ENCODE assay signal across 1 cellular context in the genomic region with DNA sequence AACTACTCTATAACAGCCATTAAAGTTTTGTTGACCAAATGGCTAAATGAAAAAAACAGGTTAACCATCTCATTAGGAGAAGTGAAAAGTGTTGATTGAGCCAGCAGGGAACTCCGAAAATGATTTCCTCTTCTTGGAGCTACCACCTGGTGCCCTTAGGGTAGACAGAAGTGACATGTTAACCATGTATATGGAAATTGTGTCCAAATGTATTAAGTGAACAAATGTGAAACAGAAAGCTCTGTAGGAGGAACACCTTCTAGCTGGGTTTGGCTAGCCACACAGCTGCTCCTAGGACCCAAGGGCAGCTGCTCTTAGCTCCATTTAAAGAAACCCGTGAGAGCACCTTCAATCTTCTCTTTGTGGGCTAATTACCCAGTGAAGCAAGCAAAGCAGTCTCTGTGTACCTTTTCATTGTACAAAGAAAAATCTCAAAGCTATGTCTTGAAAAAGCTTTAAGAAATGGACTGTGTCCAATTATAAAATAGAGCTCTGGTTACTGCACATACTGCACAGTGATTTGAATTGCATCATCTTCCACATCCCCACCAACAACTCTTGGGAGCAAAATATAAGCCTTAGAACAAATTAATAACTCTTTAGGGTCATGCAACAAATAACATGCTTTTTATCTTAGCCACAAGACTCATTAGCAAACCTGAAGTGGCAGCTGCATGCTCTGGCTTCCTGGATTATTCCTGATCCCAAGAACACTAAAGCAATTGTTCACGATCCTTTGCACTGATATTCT.
TF ChIP-seq lines count a peak whose summit lies in the region.

No MANE protein-coding gene starts in this region.

TF ChIP-seq in GM23338, 12 proteins besides CTCF, POLR2A, EP300 and RAD21 (continued from another document):
- TF ChIP-seq, protein P1, sequence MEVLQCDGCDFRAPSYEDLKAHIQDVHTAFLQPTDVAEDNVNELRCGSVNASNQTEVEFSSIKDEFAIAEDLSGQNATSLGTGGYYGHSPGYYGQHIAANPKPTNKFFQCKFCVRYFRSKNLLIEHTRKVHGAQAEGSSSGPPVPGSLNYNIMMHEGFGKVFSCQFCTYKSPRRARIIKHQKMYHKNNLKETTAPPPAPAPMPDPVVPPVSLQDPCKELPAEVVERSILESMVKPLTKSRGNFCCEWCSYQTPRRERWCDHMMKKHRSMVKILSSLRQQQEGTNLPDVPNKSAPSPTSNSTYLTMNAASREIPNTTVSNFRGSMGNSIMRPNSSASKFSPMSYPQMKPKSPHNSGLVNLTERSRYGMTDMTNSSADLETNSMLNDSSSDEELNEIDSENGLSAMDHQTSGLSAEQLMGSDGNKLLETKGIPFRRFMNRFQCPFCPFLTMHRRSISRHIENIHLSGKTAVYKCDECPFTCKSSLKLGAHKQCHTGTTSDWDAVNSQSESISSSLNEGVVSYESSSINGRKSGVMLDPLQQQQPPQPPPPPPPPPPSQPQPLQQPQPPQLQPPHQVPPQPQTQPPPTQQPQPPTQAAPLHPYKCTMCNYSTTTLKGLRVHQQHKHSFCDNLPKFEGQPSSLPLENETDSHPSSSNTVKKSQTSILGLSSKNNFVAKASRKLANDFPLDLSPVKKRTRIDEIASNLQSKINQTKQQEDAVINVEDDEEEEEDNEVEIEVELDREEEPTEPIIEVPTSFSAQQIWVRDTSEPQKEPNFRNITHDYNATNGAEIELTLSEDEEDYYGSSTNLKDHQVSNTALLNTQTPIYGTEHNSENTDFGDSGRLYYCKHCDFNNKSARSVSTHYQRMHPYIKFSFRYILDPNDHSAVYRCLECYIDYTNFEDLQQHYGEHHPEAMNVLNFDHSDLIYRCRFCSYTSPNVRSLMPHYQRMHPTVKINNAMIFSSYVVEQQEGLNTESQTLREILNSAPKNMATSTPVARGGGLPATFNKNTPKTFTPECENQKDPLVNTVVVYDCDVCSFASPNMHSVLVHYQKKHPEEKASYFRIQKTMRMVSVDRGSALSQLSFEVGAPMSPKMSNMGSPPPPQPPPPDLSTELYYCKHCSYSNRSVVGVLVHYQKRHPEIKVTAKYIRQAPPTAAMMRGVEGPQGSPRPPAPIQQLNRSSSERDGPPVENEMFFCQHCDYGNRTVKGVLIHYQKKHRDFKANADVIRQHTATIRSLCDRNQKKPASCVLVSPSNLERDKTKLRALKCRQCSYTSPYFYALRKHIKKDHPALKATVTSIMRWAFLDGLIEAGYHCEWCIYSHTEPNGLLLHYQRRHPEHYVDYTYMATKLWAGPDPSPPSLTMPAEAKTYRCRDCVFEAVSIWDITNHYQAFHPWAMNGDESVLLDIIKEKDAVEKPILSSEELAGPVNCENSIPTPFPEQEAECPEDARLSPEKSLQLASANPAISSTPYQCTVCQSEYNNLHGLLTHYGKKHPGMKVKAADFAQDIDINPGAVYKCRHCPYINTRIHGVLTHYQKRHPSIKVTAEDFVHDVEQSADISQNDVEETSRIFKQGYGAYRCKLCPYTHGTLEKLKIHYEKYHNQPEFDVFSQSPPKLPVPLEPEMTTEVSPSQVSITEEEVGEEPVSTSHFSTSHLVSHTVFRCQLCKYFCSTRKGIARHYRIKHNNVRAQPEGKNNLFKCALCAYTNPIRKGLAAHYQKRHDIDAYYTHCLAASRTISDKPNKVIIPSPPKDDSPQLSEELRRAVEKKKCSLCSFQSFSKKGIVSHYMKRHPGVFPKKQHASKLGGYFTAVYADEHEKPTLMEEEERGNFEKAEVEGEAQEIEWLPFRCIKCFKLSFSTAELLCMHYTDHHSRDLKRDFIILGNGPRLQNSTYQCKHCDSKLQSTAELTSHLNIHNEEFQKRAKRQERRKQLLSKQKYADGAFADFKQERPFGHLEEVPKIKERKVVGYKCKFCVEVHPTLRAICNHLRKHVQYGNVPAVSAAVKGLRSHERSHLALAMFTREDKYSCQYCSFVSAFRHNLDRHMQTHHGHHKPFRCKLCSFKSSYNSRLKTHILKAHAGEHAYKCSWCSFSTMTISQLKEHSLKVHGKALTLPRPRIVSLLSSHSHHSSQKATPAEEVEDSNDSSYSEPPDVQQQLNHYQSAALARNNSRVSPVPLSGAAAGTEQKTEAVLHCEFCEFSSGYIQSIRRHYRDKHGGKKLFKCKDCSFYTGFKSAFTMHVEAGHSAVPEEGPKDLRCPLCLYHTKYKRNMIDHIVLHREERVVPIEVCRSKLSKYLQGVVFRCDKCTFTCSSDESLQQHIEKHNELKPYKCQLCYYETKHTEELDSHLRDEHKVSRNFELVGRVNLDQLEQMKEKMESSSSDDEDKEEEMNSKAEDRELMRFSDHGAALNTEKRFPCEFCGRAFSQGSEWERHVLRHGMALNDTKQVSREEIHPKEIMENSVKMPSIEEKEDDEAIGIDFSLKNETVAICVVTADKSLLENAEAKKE (CRISPR knock-in tag; IDR thresholded peaks at IDR 0.05), result no peak
- TF ChIP-seq, protein P2, sequence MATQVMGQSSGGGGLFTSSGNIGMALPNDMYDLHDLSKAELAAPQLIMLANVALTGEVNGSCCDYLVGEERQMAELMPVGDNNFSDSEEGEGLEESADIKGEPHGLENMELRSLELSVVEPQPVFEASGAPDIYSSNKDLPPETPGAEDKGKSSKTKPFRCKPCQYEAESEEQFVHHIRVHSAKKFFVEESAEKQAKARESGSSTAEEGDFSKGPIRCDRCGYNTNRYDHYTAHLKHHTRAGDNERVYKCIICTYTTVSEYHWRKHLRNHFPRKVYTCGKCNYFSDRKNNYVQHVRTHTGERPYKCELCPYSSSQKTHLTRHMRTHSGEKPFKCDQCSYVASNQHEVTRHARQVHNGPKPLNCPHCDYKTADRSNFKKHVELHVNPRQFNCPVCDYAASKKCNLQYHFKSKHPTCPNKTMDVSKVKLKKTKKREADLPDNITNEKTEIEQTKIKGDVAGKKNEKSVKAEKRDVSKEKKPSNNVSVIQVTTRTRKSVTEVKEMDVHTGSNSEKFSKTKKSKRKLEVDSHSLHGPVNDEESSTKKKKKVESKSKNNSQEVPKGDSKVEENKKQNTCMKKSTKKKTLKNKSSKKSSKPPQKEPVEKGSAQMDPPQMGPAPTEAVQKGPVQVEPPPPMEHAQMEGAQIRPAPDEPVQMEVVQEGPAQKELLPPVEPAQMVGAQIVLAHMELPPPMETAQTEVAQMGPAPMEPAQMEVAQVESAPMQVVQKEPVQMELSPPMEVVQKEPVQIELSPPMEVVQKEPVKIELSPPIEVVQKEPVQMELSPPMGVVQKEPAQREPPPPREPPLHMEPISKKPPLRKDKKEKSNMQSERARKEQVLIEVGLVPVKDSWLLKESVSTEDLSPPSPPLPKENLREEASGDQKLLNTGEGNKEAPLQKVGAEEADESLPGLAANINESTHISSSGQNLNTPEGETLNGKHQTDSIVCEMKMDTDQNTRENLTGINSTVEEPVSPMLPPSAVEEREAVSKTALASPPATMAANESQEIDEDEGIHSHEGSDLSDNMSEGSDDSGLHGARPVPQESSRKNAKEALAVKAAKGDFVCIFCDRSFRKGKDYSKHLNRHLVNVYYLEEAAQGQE (IDR thresholded peaks at IDR 0.05; ENCODE audit: unreplicated experiment), result no peak
- TF ChIP-seq JUNB (IDR thresholded peaks at IDR 0.05; ENCODE audit: unreplicated experiment) (no peak), EZH2 (IDR thresholded peaks at IDR 0.05; ENCODE audit: low read depth, unreplicated experiment) (no peak)
